In the genomic region with DNA sequence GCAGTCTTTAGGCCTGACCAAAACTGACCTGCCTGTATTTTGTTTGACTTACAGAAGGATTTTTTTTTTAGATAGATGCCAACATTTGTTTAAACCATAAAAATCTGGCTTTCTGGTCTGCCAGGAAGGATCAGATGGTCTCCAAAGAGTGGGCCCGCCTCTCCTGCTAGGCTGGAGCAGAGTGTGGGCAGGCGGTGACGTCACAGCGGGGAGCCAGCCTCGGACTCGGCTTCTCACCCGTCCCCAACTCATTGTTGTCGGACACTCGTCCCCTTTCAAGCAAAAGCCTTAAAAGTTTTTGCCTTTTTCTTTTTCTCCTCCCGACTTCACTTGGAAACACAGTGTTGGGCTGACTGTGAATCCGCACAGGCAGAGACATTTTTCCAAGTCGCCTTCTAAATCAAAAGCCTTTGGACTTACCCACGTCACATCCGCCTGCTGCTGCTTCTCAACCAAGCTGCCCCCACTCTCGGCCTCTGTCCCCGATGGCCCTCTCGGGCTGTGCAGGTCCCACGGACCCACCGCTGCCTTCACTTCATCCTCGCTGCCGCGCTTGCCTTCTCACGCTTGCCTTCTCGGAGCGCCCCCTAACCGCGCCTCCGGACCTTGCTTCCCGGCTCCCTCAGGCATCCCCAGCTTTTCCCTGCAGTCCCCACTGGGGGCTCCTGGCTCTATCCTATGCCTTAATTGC, we compare ENCODE assay signal across 9 cellular contexts. TPM values are rescaled to one million over a fixed set of nuclear protein-coding genes. Genes with fewer than 3 reads are reported as not detected.
A peak's percentile ranks its signal among the peaks of the same experiment; 100 is the strongest.
DNase-seq lines count a peak whose midpoint lies in the region; ATAC-seq and TF ChIP-seq lines count a peak whose summit lies in the region.
"Had no signal": no experiment of that assay in that cellular context is flagged by ENCODE, and none has a peak within 500 bp of the region (broad histone marks: within the 10 kb centered on the region; RNA-seq: fewer than 3 reads in every experiment).

No MANE protein-coding gene starts in this region.

- no peak overlapping the region for H3K9ac ChIP-seq in rectal smooth muscle tissue (ENCODE audit: low read length)

- H3K9me3 Mint-ChIP-seq in CD4-positive, CD25-positive, alpha-beta regulatory T cell: peaks cover 0 to 57% (median 8%) of the 10 kb centered on the region in 7 donors

- DNase-seq in CD4-positive, CD25-positive, alpha-beta regulatory T cell: no peak
- DNase-seq in WERI-Rb-1 (peak; percentile 91), left cardiac atrium (peak; percentile 74), HK-2 (ENCODE audit: unreplicated experiment) (no peak)

- peaks cover 0 to 15% (median 2%) of the 10 kb centered on the region in 4 donors for H3K4me1 Mint-ChIP-seq in CD4-positive, CD25-positive, alpha-beta regulatory T cell

- H3K36me3 Mint-ChIP-seq in CD4-positive, CD25-positive, alpha-beta regulatory T cell: peaks cover 6% of the 10 kb centered on the region

- H3K27me3 ChIP-seq in CD4-positive, CD25-positive, alpha-beta regulatory T cell (ENCODE audit: control insufficient read depth, insufficient read depth, low read length): no peaks in the 10 kb centered on the region
- no peaks in the 10 kb centered on the region for H3K27me3 ChIP-seq in WERI-Rb-1 (ENCODE audit: insufficient read depth, low read depth, severe bottlenecking)
- no peaks in the 10 kb centered on the region for H3K27me3 ChIP-seq in rectal smooth muscle tissue (ENCODE audit: control insufficient read depth, insufficient read depth, low read length)

- H3K4me3 Mint-ChIP-seq in CD4-positive, CD25-positive, alpha-beta regulatory T cell: peak overlapping the region in 3 of 4 donors; percentile 23 to 43 (median 35)
- H3K4me3 Mint-ChIP-seq: T-helper 2 cell treated with Interferon-gamma antibody and Interleukin-4, amounts not matched to agents 5 μg/mL and 100 μg/mL, for 36 hours had no signal

- no peak for ATAC-seq in CD4-positive, CD25-positive, alpha-beta regulatory T cell (ENCODE audit: low read depth in 2 of 2)
- peak in 1 of 2 donors; percentile 15 for ATAC-seq in left cardiac atrium
- no peak for ATAC-seq in activated CD4-positive, CD25-positive, alpha-beta regulatory T cell treated with anti-CD3 and anti-CD28 coated beads, Interleukin-2, amount 50 U/mL, for 24 hours
- ATAC-seq in HG03097 (IDR thresholded peaks at IDR 0.05; ENCODE audit: low FRiP score, unreplicated experiment): no peak
- ATAC-seq in HG03135 (IDR thresholded peaks at IDR 0.05; ENCODE audit: unreplicated experiment): no peak

- no peak overlapping the region for H3K27ac ChIP-seq in CD4-positive, CD25-positive, alpha-beta regulatory T cell (ENCODE audit: insufficient read depth, low read length, poor library complexity, severe bottlenecking)
- H3K27ac ChIP-seq in WERI-Rb-1 (peak overlapping the region; percentile 86), rectal smooth muscle tissue (ENCODE audit: low read depth, low read length) (peak overlapping the region; percentile 28)

- no peaks in the 10 kb centered on the region for H3K36me3 ChIP-seq in CD4-positive, CD25-positive, alpha-beta regulatory T cell (ENCODE audit: control insufficient read depth, insufficient read depth, low read length)
- H3K36me3 ChIP-seq in WERI-Rb-1 (peaks cover 5% of the 10 kb centered on the region; the same call in 1 of the 2 replicates), rectal smooth muscle tissue (ENCODE audit: control insufficient read depth, insufficient read depth, low read length) (no peaks in the 10 kb centered on the region)

- peaks cover 4% of the 10 kb centered on the region for H3K4me1 ChIP-seq in CD4-positive, CD25-positive, alpha-beta regulatory T cell (ENCODE audit: control insufficient read depth, insufficient read depth, low read length, poor library complexity, severe bottlenecking)
- peaks cover 4% of the 10 kb centered on the region for H3K4me1 ChIP-seq in rectal smooth muscle tissue (ENCODE audit: control insufficient read depth, insufficient read depth, low read length)

- H3K9me3 ChIP-seq in CD4-positive, CD25-positive, alpha-beta regulatory T cell (ENCODE audit: control insufficient read depth in 2 of 2, low read length in 2 of 2): peaks cover 5 to 58% of the 10 kb centered on the region in 2 experiments
- peaks cover 6% of the 10 kb centered on the region for H3K9me3 ChIP-seq in WERI-Rb-1 (ENCODE audit: severe bottlenecking)

- H3K27me3 Mint-ChIP-seq in CD4-positive, CD25-positive, alpha-beta regulatory T cell: peaks cover under 1% of the 10 kb centered on the region

- no peak overlapping the region for H3K4me3 ChIP-seq in CD4-positive, CD25-positive, alpha-beta regulatory T cell (ENCODE audit: low read depth, low read length)
- peak overlapping the region; percentile 76 for H3K4me3 ChIP-seq in WERI-Rb-1 (ENCODE audit: low read depth, low read length)
- H3K4me3 ChIP-seq in rectal smooth muscle tissue (ENCODE audit: low read length): peak overlapping the region; percentile 44

- H3K27ac Mint-ChIP-seq in CD4-positive, CD25-positive, alpha-beta regulatory T cell: no peak overlapping the region
- H3K27ac Mint-ChIP-seq: T-helper 2 cell treated with Interferon-gamma antibody and Interleukin-4, amounts not matched to agents 5 μg/mL and 100 μg/mL, for 36 hours had no signal

- intact Hi-C loops in left cardiac atrium (cut with DNase I): loop anchor here in 1 of 2 donors (5.0 kb wide), 1 partner anchor 42 kb away; a partner anchor contains a TSS

- TF ChIP-seq CTCF in WERI-Rb-1 (IDR thresholded peaks at IDR 0.05; ENCODE audit: low read depth, low read length): peak; percentile 77

RNA-seq across cellular contexts. Expression of a gene that starts 4.1 kb away (rescaled TPM):
- total RNA-seq in CD4-positive, CD25-positive, alpha-beta regulatory T cell: 0.39 TPM
- polyA plus RNA-seq in CD4-positive, CD25-positive, alpha-beta regulatory T cell: 1 to 10 TPM in 1 of 4 donors, under 1 TPM in 3; 0.15 to 2.7 (median 0.88) TPM
- total RNA-seq in left cardiac atrium: 1 to 10 TPM; 2.5 to 3.4 TPM

RNA-seq across cellular contexts. Expression of a gene that starts 21.1 kb away (rescaled TPM):
- not detected for total RNA-seq in CD4-positive, CD25-positive, alpha-beta regulatory T cell
- polyA plus RNA-seq in CD4-positive, CD25-positive, alpha-beta regulatory T cell: not detected
- under 1 TPM in 1 of 2 donors, not detected in 1; 0.42 TPM for total RNA-seq in left cardiac atrium

RNA-seq across cellular contexts. Expression of a gene that starts 43.1 kb away (rescaled TPM):
- total RNA-seq in CD4-positive, CD25-positive, alpha-beta regulatory T cell: 13.4 TPM
- polyA plus RNA-seq in CD4-positive, CD25-positive, alpha-beta regulatory T cell: 10 to 100 TPM in 2 of 4 donors, 1 to 10 TPM in 2; 3.9 to 17.7 (median 12.0) TPM
- total RNA-seq in left cardiac atrium: 10 to 100 TPM; 54.0 to 60.9 TPM

RNA-seq across cellular contexts. Expression of a gene that starts 52.3 kb away (rescaled TPM):
- 10.3 TPM for total RNA-seq in CD4-positive, CD25-positive, alpha-beta regulatory T cell
- polyA plus RNA-seq in CD4-positive, CD25-positive, alpha-beta regulatory T cell: 1 to 10 TPM; 1.6 to 6.0 (median 4.7) TPM
- total RNA-seq in left cardiac atrium: 10 to 100 TPM; 11.4 to 13.8 TPM

Comparison
In these comparisons a context has a peak if more than half of its experiments do, and no peak if none do; other contexts are left out.
1. DNase-seq: peak in WERI-Rb-1 (single experiment) and left cardiac atrium (single experiment); none in CD4-positive, CD25-positive, alpha-beta regulatory T cell (0 of 3) and HK-2 (single experiment).